Comparison of ENCODE assay signal across 8 cellular contexts in genomic region chr6:116254297-116254724, GRCh38. TPM values are rescaled to one million over a fixed set of nuclear protein-coding genes. Genes with fewer than 3 reads are reported as not detected.
DNase-seq lines count a peak whose midpoint lies in the region; ATAC-seq and TF ChIP-seq lines count a peak whose summit lies in the region.

No MANE protein-coding gene starts in this region.

- H3K4me2 ChIP-seq in DND-41 (ENCODE audit: insufficient read depth, low read length): peak overlapping the region; percentile 91

- peak overlapping the region; percentile 72 for H3K9ac ChIP-seq in DND-41 (ENCODE audit: low read depth, low read length)

- H3K27ac ChIP-seq in DND-41 (ENCODE audit: low read length) (peak overlapping the region; percentile 89), RWPE1 (peak overlapping the region; percentile 84), iPS DF 6.9 (ENCODE audit: low read length) (no peak overlapping the region), vagina (peak overlapping the region; percentile 90)

- CTCF ChIA-PET in RWPE1 (lab: Yijun Ruan, JAX): interaction anchor here (0.6 to 2.5 kb wide), 2 partner anchors 14 to 43 kb away, joined by 3 to 7 read pairs; no protein-coding TSS in a partner anchor

- POLR2A ChIA-PET in RWPE1 (lab: Yijun Ruan, JAX; ENCODE audit: low non-redundant PET): interaction anchor here (0.7 kb wide), 2 partner anchors 26 to 303 kb away, joined by 3 read pairs; partner anchors contain the start of gene TSPYL1

- intact Hi-C loops in vagina (cut with DNase I): no loop called here

- peaks cover 56% of the 10 kb centered on the region for H3K79me2 ChIP-seq in DND-41 (ENCODE audit: insufficient read depth, low read length)

- peak overlapping the region; percentile 85 for H2AFZ ChIP-seq in DND-41 (ENCODE audit: low read depth, low read length)

- TF ChIP-seq POLR2A in vagina (IDR thresholded peaks at IDR 0.05): no peak

- peaks cover 14% of the 10 kb centered on the region for H4K20me1 ChIP-seq in DND-41 (ENCODE audit: insufficient read depth, low read length)

- peaks cover 56% of the 10 kb centered on the region for H3K4me1 ChIP-seq in DND-41 (ENCODE audit: insufficient read depth, low read length)
- peaks cover 3% of the 10 kb centered on the region; the same call in 1 of the 2 replicates for H3K4me1 ChIP-seq in iPS DF 6.9 (ENCODE audit: control insufficient read depth, insufficient read depth, low read length)
- peaks cover 47% of the 10 kb centered on the region for H3K4me1 ChIP-seq in vagina

- ATAC-seq in DND-41 (ENCODE audit: insufficient read depth, low read depth): no peak; the same call in 2 of the 3 replicates
- peak; percentile 14 for ATAC-seq in HG02571 (IDR thresholded peaks at IDR 0.05; ENCODE audit: unreplicated experiment)

- H3K36me3 ChIP-seq in DND-41 (ENCODE audit: insufficient read depth, low read length) (peaks cover 21% of the 10 kb centered on the region), iPS DF 6.9 (ENCODE audit: control insufficient read depth, insufficient read depth, low read length) (no peaks in the 10 kb centered on the region), vagina (no peaks in the 10 kb centered on the region)

- TF ChIP-seq CTCF in DND-41 (IDR thresholded peaks at IDR 0.05; ENCODE audit: borderline replicate concordance, extremely low read depth, low read length, poor library complexity, severe bottlenecking) (no peak), RWPE1 (conservative IDR thresholded peaks at IDR 0.05; ENCODE audit: low read depth) (no peak), vagina (IDR thresholded peaks at IDR 0.05) (no peak)

- DNase-seq in DND-41 (no peak), RWPE1 (ENCODE audit: low spot score) (no peak), iPS DF 6.9 (ENCODE audit: low read depth, low spot score) (no peak), vagina (ENCODE audit: extremely low spot score in 2 of 2) (no peak), T-helper 9 cell (no peak), GOT3 (lab: John Stamatoyannopoulos, UW) (no peak)
- no peak for DNase-seq in effector CD8-positive, alpha-beta T cell (lab: John Stamatoyannopoulos, UW)

- H3K27me3 ChIP-seq in DND-41 (ENCODE audit: insufficient read depth, low read length, poor library complexity) (no peaks in the 10 kb centered on the region), iPS DF 6.9 (ENCODE audit: control insufficient read depth, insufficient read depth, low read length) (no peaks in the 10 kb centered on the region), vagina (no peaks in the 10 kb centered on the region)

- no CpG with 5 or more reads among the region's 1 CpG for WGBS in iPS DF 6.9 (ENCODE audit: insufficient coverage, insufficient read length)

- H3K9me3 ChIP-seq in DND-41 (ENCODE audit: insufficient read depth, low read length, severe bottlenecking) (no peaks in the 10 kb centered on the region), iPS DF 6.9 (ENCODE audit: control insufficient read depth, insufficient read depth, low read length) (no peaks in the 10 kb centered on the region), vagina (no peaks in the 10 kb centered on the region)

- H3K4me3 ChIP-seq in DND-41 (ENCODE audit: low read depth in 1 of 2, low read length in 2 of 2) (peak overlapping the region; percentile 74 to 84), iPS DF 6.9 (ENCODE audit: low read length) (peak overlapping the region; percentile 81; the same call in 1 of the 2 replicates), vagina (peak overlapping the region; percentile 87 to 97)

RNA-seq across cellular contexts. Expression of gene TSPYL4, which starts 0.4 kb away (rescaled TPM):
- 11.8 TPM for total RNA-seq in vagina

RNA-seq across cellular contexts. Expression of gene TSPYL1, which starts 25.4 kb away (rescaled TPM):
- 41.0 TPM for total RNA-seq in vagina
